20 cellular contexts compared by ENCODE assay signal in genomic region chr17:41284546-41284945, GRCh38. TPM values are rescaled to one million over a fixed set of nuclear protein-coding genes. Genes with fewer than 3 reads are reported as not detected.
DNase-seq lines count a peak whose midpoint lies in the region; TF ChIP-seq lines count a peak whose summit lies in the region.
"Had no signal": no experiment of that assay in that cellular context is flagged by ENCODE, and none has a peak within 500 bp of the region (broad histone marks: within the 10 kb centered on the region; RNA-seq: fewer than 3 reads in every experiment).

No MANE protein-coding gene starts in this region.

- H3K9me2 ChIP-seq in PC-9 (ENCODE audit: insufficient read depth) = no peaks in the 10 kb centered on the region

- no peaks in the 10 kb centered on the region for H3K79me2 ChIP-seq in PC-9 (ENCODE audit: low read depth)

- CTCF ChIA-PET in A673 (lab: Charles Lee) (no interaction called here), PC-9 (lab: Charles Lee) (no interaction called here)

- BruUV-seq in A673 (replicated peaks; lab: Mats Ljungman, UMichigan) = no TSS peak
- BruUV-seq in PC-9 (replicated peaks; lab: Mats Ljungman, UMichigan) = no TSS peak

- H3K36me3 ChIP-seq in A673 (ENCODE audit: insufficient read depth, low read length, poor library complexity, severe bottlenecking) (no peaks in the 10 kb centered on the region), Peyer's patch (no peaks in the 10 kb centered on the region), right atrium auricular region (no peaks in the 10 kb centered on the region), PC-9 (ENCODE audit: low read depth) (no peaks in the 10 kb centered on the region)

- H3K4me2 ChIP-seq in PC-9 = no peak overlapping the region

- no peaks in the 10 kb centered on the region for H3F3A ChIP-seq in PC-9 (ENCODE audit: insufficient read depth, low read depth)

- no peak for TF ChIP-seq POLR2A in Peyer's patch (IDR thresholded peaks at IDR 0.05)

- POLR2A ChIA-PET in A673 (lab: Charles Lee; ENCODE audit: low non-redundant PET) (no interaction called here), PC-9 (lab: Charles Lee; ENCODE audit: unreplicated experiment) (no interaction called here)

- intact Hi-C loops in A673 (cut with micrococcal nuclease; ENCODE audit: unreplicated experiment) = no loop called here
- intact Hi-C loops in posterior vena cava (cut with DNase I) = no loop called here
- intact Hi-C loops in PC-9 (cut with micrococcal nuclease; ENCODE audit: unreplicated experiment) = no loop called here

- H3K4me3 ChIP-seq in A673 (ENCODE audit: low read depth, low read length, poor library complexity, severe bottlenecking) = no peak overlapping the region
- H3K4me3 ChIP-seq in Peyer's patch = no peak overlapping the region
- no peak overlapping the region for H3K4me3 ChIP-seq in right atrium auricular region
- no peak overlapping the region for H3K4me3 ChIP-seq in PC-9
- H3K4me3 ChIP-seq: mucosa of descending colon had no signal

- H2AFZ ChIP-seq in PC-9 = no peak overlapping the region

- H3K27me3 ChIP-seq in A673 (replicated peaks; ENCODE audit: insufficient read depth, low read depth, low read length, poor library complexity) = no peaks in the 10 kb centered on the region
- H3K27me3 ChIP-seq in Peyer's patch = no peaks in the 10 kb centered on the region
- H3K27me3 ChIP-seq in right atrium auricular region = no peaks in the 10 kb centered on the region
- H3K27me3 ChIP-seq in PC-9 (ENCODE audit: insufficient read depth, low read depth) = no peaks in the 10 kb centered on the region

- no peaks in the 10 kb centered on the region for H4K20me1 ChIP-seq in PC-9 (ENCODE audit: insufficient read depth)

- no peak for TF ChIP-seq CTCF in A673 (conservative IDR thresholded peaks at IDR 0.05; ENCODE audit: low read depth, low read length)
- TF ChIP-seq CTCF in Peyer's patch (IDR thresholded peaks at IDR 0.05) = no peak
- no peak for TF ChIP-seq CTCF in right atrium auricular region (IDR thresholded peaks at IDR 0.05)
- no peak for TF ChIP-seq CTCF in PC-9 (conservative IDR thresholded peaks at IDR 0.05)

- H3K27ac ChIP-seq in A673 (ENCODE audit: low read depth, low read length, poor library complexity, severe bottlenecking) = no peak overlapping the region
- no peak overlapping the region for H3K27ac ChIP-seq in Peyer's patch
- H3K27ac ChIP-seq in right atrium auricular region = no peak overlapping the region
- H3K27ac ChIP-seq in PC-9 = no peak overlapping the region
- H3K27ac ChIP-seq: VCaP had no signal

- H3K4me1 ChIP-seq in A673 (ENCODE audit: insufficient read depth, low read length, poor library complexity, severe bottlenecking) = peaks cover 20% of the 10 kb centered on the region
- H3K4me1 ChIP-seq in Peyer's patch = no peaks in the 10 kb centered on the region
- H3K4me1 ChIP-seq in right atrium auricular region = no peaks in the 10 kb centered on the region
- no peaks in the 10 kb centered on the region; the same call in 1 of the 2 replicates for H3K4me1 ChIP-seq in PC-9 (replicated peaks; ENCODE audit: insufficient read depth)

- DNase-seq in A673 (ENCODE audit: low spot score) (peak; percentile 27), GM03348 (ENCODE audit: low spot score) (peak; percentile 24), NCI-H226 (peak; percentile 60), iPS-NIHi7 (ENCODE audit: extremely low spot score) (peak; percentile 5), Peyer's patch (no peak), right atrium auricular region (ENCODE audit: low spot score) (no peak), posterior vena cava (ENCODE audit: low spot score) (no peak), PC-9 (no peak)
- DNase-seq: activated CD4-positive, alpha-beta T cell treated with anti-CD3 and anti-CD28 coated beads, Interleukin-2, amount 50 U/mL, for 48 hours; activated gamma-delta T cell; mucosa of descending colon; NCI-H1048; NCI-H2029; NCI-H510A treated with DMSO at 0.1 percent for 48 hours; Right ventricle myocardium superior; T-helper 17 cell had no signal

- H3K9me3 ChIP-seq in A673 (ENCODE audit: low read depth, low read length, poor library complexity, severe bottlenecking) (no peaks in the 10 kb centered on the region), Peyer's patch (no peaks in the 10 kb centered on the region), right atrium auricular region (no peaks in the 10 kb centered on the region), PC-9 (ENCODE audit: insufficient read depth, low read depth) (0 out of 2 replicates have a peak, but pooled peaks cover 7% of the 10 kb centered on the region)
- H3K9me3 ChIP-seq: mucosa of descending colon had no signal

RNA-seq across cellular contexts. Expression of gene KRTAP9-7, which starts 9.0 kb away (rescaled TPM):
- total RNA-seq in A673 (2021) (not detected in 2 replicates), Peyer's patch (not detected), right atrium auricular region (not detected), posterior vena cava (not detected), PC-9 (2021) (not detected in 2 replicates)
- total RNA-seq: Daoy, esophagus mucosa, left lobe of liver, mucosa of descending colon, Right ventricle myocardium superior, T-helper 17 cell had no signal

RNA-seq across cellular contexts. Expression of gene KRTAP29-1, which starts 18.1 kb away (rescaled TPM):
- total RNA-seq in A673 (2021) = not detected in 2 replicates
- total RNA-seq in Peyer's patch = not detected
- total RNA-seq in right atrium auricular region = not detected
- total RNA-seq in posterior vena cava = not detected
- total RNA-seq in PC-9 (2021) = not detected in 2 replicates
- total RNA-seq: Daoy, esophagus mucosa, left lobe of liver, mucosa of descending colon, Right ventricle myocardium superior, T-helper 17 cell had no signal

RNA-seq across cellular contexts. Expression of gene KRTAP9-6, which starts 19.4 kb away (rescaled TPM):
- not detected in 2 replicates for total RNA-seq in A673 (2021)
- not detected for total RNA-seq in Peyer's patch
- total RNA-seq in right atrium auricular region = not detected
- not detected for total RNA-seq in posterior vena cava
- total RNA-seq in PC-9 (2021) = not detected in 2 replicates
- total RNA-seq: Daoy, esophagus mucosa, left lobe of liver, mucosa of descending colon, Right ventricle myocardium superior, T-helper 17 cell had no signal

RNA-seq across cellular contexts. Expression of gene KRTAP16-1, which starts 24.6 kb away (rescaled TPM):
- total RNA-seq in A673 (2021) (not detected in 2 replicates), Peyer's patch (not detected), right atrium auricular region (not detected), posterior vena cava (not detected), PC-9 (2021) (not detected in 2 replicates)
- total RNA-seq: Daoy, esophagus mucosa, left lobe of liver, mucosa of descending colon, Right ventricle myocardium superior had no signal

RNA-seq across cellular contexts. Expression of gene KRTAP9-9, which starts 29.4 kb away (rescaled TPM):
- total RNA-seq in A673 (2021) = not detected in 2 replicates
- not detected for total RNA-seq in Peyer's patch
- not detected for total RNA-seq in right atrium auricular region
- not detected for total RNA-seq in posterior vena cava
- total RNA-seq in PC-9 (2021) = not detected in 2 replicates
- total RNA-seq: Daoy, esophagus mucosa, left lobe of liver, mucosa of descending colon, Right ventricle myocardium superior, T-helper 17 cell had no signal

Comparison
In these comparisons a context has a peak if more than half of its experiments do, and no peak if none do; other contexts are left out.
1. DNase-seq: peak in A673 (single experiment), GM03348 (single experiment), NCI-H226 (single experiment) and iPS-NIHi7 (single experiment); none in Peyer's patch (0 of 3), right atrium auricular region (single experiment), posterior vena cava (single experiment) and PC-9 (0 of 2).